In the genomic region with DNA sequence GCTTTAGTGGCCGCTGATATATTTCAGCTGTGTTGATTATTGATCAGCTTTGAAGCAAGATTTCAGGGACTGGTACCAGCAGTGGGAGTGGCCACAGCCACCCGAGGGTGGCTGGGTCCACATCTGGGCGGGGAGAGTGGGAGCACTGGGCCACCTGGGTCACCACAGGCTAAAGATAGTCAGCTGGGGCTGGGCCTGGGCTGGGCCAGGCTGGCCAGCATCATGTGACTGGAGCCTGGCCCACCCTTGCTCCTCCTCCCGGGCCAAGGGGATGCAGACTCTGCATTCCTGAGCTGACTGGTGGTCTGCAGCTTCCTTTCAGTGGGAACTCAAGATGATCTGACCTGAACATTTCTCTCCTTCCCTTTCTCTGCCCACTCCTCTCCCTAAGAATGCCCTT, we compare ENCODE assay signal across 15 cellular contexts. TPM values are rescaled to one million over a fixed set of nuclear protein-coding genes. Genes with fewer than 3 reads are reported as not detected.
A peak's percentile ranks its signal among the peaks of the same experiment; 100 is the strongest.
DNase-seq lines count a peak whose midpoint lies in the region; ATAC-seq, FAIRE-seq and TF ChIP-seq lines count a peak whose summit lies in the region.
"Had no signal": no experiment of that assay in that cellular context is flagged by ENCODE, and none has a peak within 500 bp of the region (broad histone marks: within the 10 kb centered on the region; RNA-seq: fewer than 3 reads in every experiment).

No MANE protein-coding gene starts in this region.

- peaks cover 69% of the 10 kb centered on the region for H3K36me3 Mint-ChIP-seq in activated T-cell treated with anti-CD3 and anti-CD28 coated beads, Interleukin-2, amount 50 U/mL, for 24 hours (ENCODE audit: low read depth)

- CTCF ChIA-PET in GM12878 (lab: Yijun Ruan, JAX): no interaction called here

- RAD21 ChIA-PET in GM12878 (lab: Charles Lee; ENCODE audit: unreplicated experiment): no interaction called here

- peak overlapping the region; percentile 44; the same call in 1 of the 2 replicates for H3K4me2 ChIP-seq in GM12878 (ENCODE audit: control insufficient read depth, insufficient read depth)

- no peak for TF ChIP-seq EP300 in GM12878 (IDR thresholded peaks at IDR 0.05; ENCODE audit: borderline replicate concordance in 1 of 2, control insufficient read depth in 1 of 2, low read depth in 2 of 2, low read length in 2 of 2)
- no peak for TF ChIP-seq EP300 in tibial nerve (IDR thresholded peaks at IDR 0.05)

- SMC1A ChIA-PET in GM12878 (lab: Charles Lee; ENCODE audit: uncharacterized antibody, unreplicated experiment): interaction anchor here (0.8 to 1.6 kb wide), 3 partner anchors 10 to 22 kb away, joined by 3 read pairs; no protein-coding TSS in a partner anchor

- POLR2A ChIA-PET in GM12878 (lab: Charles Lee): interaction anchor here (1.3 kb wide), 1 partner anchor 14 kb away, joined by 5 read pairs; no protein-coding TSS in a partner anchor

- TF ChIP-seq RAD21 in GM12878 (IDR thresholded peaks at IDR 0.05; ENCODE audit: insufficient read depth, low read depth, low read length): no peak

- no peaks in the 10 kb centered on the region for H3K27me3 Mint-ChIP-seq in activated T-cell treated with anti-CD3 and anti-CD28 coated beads, Interleukin-2, amount 50 U/mL, for 24 hours

- no peak for DNase-seq in activated T-cell treated with anti-CD3 and anti-CD28 coated beads, Interleukin-2, amount 50 U/mL, for 24 hours
- no peak for DNase-seq in activated T-cell treated with anti-CD3 and anti-CD28 coated beads, Interleukin-2, amount 50 U/mL, for 48 hours
- DNase-seq in GM12878 (ENCODE audit: low read depth, low spot score) (no peak), lower lobe of right lung (no peak), tibial nerve (ENCODE audit: low spot score in 2 of 2) (no peak), AG08395 (ENCODE audit: low spot score) (no peak), NCI-H510A (lab: John Stamatoyannopoulos, UW) (no peak)
- DNase-seq: activated gamma-delta T cell, colonic mucosa, Kasumi-1, NCI-H2227 treated with DMSO at 0.1 percent for 48 hours, sigmoid colon, WERI-Rb-1 had no signal

- ATAC-seq in GM12878 (peak; percentile 44), lower lobe of right lung (peak in 1 of 2 donors; percentile 31), GM18907 (IDR thresholded peaks at IDR 0.05; ENCODE audit: unreplicated experiment) (no peak)

- H3K27ac ChIP-seq in GM12878 (ENCODE audit: control insufficient read depth, insufficient read depth) (peak overlapping the region; percentile 45), lower lobe of right lung (peak overlapping the region; percentile 1), tibial nerve (peak overlapping the region in 3 of 4 donors; percentile 44 to 61 (median 51))
- H3K27ac ChIP-seq: colonic mucosa, WERI-Rb-1 had no signal

- H3K27ac Mint-ChIP-seq in activated T-cell treated with anti-CD3 and anti-CD28 coated beads, Interleukin-2, amount 50 U/mL, for 24 hours: peak overlapping the region; percentile 83

- H3K9me3 ChIP-seq in GM12878 (replicated peaks; ENCODE audit: control insufficient read depth, insufficient read depth, low read length) (no peaks in the 10 kb centered on the region), lower lobe of right lung (no peaks in the 10 kb centered on the region), tibial nerve (no peaks in the 10 kb centered on the region)
- H3K9me3 ChIP-seq: colonic mucosa, sigmoid colon had no signal

- peaks cover 16% of the 10 kb centered on the region for H4K20me1 ChIP-seq in GM12878 (ENCODE audit: control insufficient read depth, insufficient read depth)

- BruUV-seq in GM12878 (replicated peaks; lab: Mats Ljungman, UMichigan): no TSS peak

- H3K4me1 ChIP-seq in GM12878 (ENCODE audit: control insufficient read depth, insufficient read depth, low read length): peaks cover 49% of the 10 kb centered on the region
- peaks cover 72% of the 10 kb centered on the region for H3K4me1 ChIP-seq in lower lobe of right lung
- peaks cover 0 to 88% (median 54%) of the 10 kb centered on the region in 4 donors for H3K4me1 ChIP-seq in tibial nerve

- peaks cover 93% of the 10 kb centered on the region for H3K79me2 ChIP-seq in GM12878 (ENCODE audit: control insufficient read depth, insufficient read depth, low read length)

- H3K4me3 ChIP-seq in GM12878 (no peak overlapping the region), lower lobe of right lung (no peak overlapping the region), tibial nerve (no peak overlapping the region)
- H3K4me3 ChIP-seq: colonic mucosa, lung, sigmoid colon had no signal

- H3K27me3 ChIP-seq in GM12878 (replicated peaks in 1 of 2; ENCODE audit: control insufficient read depth in 2 of 2, insufficient read depth in 2 of 2, low read length in 1 of 2): no peaks in the 10 kb centered on the region
- no peaks in the 10 kb centered on the region for H3K27me3 ChIP-seq in lower lobe of right lung (ENCODE audit: low read depth)
- H3K27me3 ChIP-seq in tibial nerve: no peaks in the 10 kb centered on the region
- H3K27me3 ChIP-seq: colonic mucosa, sigmoid colon had no signal

- in situ Hi-C loops in GM12878 (cut with MboI): no loop called here

- H3K9ac ChIP-seq in GM12878 (ENCODE audit: control insufficient read depth, insufficient read depth, low read length): 0 out of 2 replicates have a peak overlapping the region, but pooled peaks have one; percentile 40

- intact Hi-C loops in GM12878 (cut with micrococcal nuclease; ENCODE audit: unreplicated experiment): no loop called here
- intact Hi-C loops in lower lobe of right lung (cut with DNase I): no loop called here

- FAIRE-seq in GM12878 (lab: Jason Lieb, UNC): no peak

- 61% methylated on average over 4 of the region's 4 CpGs for whole genome bisulfite sequencing in GM12878 (ENCODE audit: insufficient coverage, insufficient replicate concordance, low lambda C conversion rate, missing lambda C conversion rate)
- 41 to 43% methylated on average over 4 of the region's 4 CpGs for WGBS in tibial nerve, 2 donors

- H3K36me3 ChIP-seq in GM12878 (ENCODE audit: control insufficient read depth in 2 of 2, insufficient read depth in 2 of 2, low read length in 1 of 2) (peaks cover 2 to 6% of the 10 kb centered on the region in 2 experiments), lower lobe of right lung (no peaks in the 10 kb centered on the region), tibial nerve (no peaks in the 10 kb centered on the region)
- H3K36me3 ChIP-seq: colonic mucosa, sigmoid colon had no signal

- TF ChIP-seq CTCF in GM12878 (IDR thresholded peaks at IDR 0.05 in 2 of 3, conservative IDR thresholded peaks at IDR 0.05 in 1 of 3; ENCODE audit: control insufficient read depth in 2 of 3, extremely low read depth in 1 of 3, insufficient read depth in 1 of 3, low read depth in 3 of 3, low read length in 3 of 3) (no peak), lower lobe of right lung (IDR thresholded peaks at IDR 0.05) (no peak), tibial nerve (IDR thresholded peaks at IDR 0.05) (no peak)

- H3K4me1 Mint-ChIP-seq in activated T-cell treated with anti-CD3 and anti-CD28 coated beads, Interleukin-2, amount 50 U/mL, for 24 hours (ENCODE audit: low read depth): peaks cover 90% of the 10 kb centered on the region

- no peaks in the 10 kb centered on the region for H3K9me3 Mint-ChIP-seq in activated T-cell treated with anti-CD3 and anti-CD28 coated beads, Interleukin-2, amount 50 U/mL, for 24 hours

- no peak overlapping the region for H3K4me3 Mint-ChIP-seq in activated T-cell treated with anti-CD3 and anti-CD28 coated beads, Interleukin-2, amount 50 U/mL, for 24 hours

- no peak overlapping the region for H2AFZ ChIP-seq in GM12878 (ENCODE audit: control insufficient read depth, low read depth, low read length)

- TF ChIP-seq POLR2A in GM12878 (IDR thresholded peaks at IDR 0.05; ENCODE audit: low read depth, low read length): no peak
- TF ChIP-seq POLR2A in tibial nerve (IDR thresholded peaks at IDR 0.05): no peak

TF ChIP-seq in GM12878, 131 proteins besides CTCF, POLR2A, EP300 and RAD21:
- TF ChIP-seq, protein P1, sequence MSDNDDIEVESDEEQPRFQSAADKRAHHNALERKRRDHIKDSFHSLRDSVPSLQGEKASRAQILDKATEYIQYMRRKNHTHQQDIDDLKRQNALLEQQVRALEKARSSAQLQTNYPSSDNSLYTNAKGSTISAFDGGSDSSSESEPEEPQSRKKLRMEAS (IDR thresholded peaks at IDR 0.05; ENCODE audit: low read depth, low read length): no peak
- TF ChIP-seq TARDBP (IDR thresholded peaks at IDR 0.05; ENCODE audit: borderline replicate concordance) (no peak), RAD51 (IDR thresholded peaks at IDR 0.05) (0 out of 2 replicates have a peak, but pooled peaks have one; percentile 32)
- TF ChIP-seq, protein P2, sequence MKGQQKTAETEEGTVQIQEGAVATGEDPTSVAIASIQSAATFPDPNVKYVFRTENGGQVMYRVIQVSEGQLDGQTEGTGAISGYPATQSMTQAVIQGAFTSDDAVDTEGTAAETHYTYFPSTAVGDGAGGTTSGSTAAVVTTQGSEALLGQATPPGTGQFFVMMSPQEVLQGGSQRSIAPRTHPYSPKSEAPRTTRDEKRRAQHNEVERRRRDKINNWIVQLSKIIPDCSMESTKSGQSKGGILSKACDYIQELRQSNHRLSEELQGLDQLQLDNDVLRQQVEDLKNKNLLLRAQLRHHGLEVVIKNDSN (IDR thresholded peaks at IDR 0.05; ENCODE audit: borderline replicate concordance, extremely low read length, insufficient read depth, low read depth, low read length): peak; percentile 44
TF ChIP-seq in GM12878: peak in this region for 2.

RNA-seq across cellular contexts. Expression of a gene that starts 27.1 kb away (rescaled TPM):
- 116 and 118 TPM in 2 replicates for total RNA-seq in GM12878 (2013; cell fraction: nucleolus; rRNA removed)
- total RNA-seq in GM12878 (2014; rRNA removed): 54.0 and 63.2 TPM in 2 replicates
- total RNA-seq in GM12878 (2014; rRNA removed; fragmentation: Illumina TruSeq; extraction: Trizol): 59.8 and 63.1 TPM in 2 replicates
- total RNA-seq in GM12878 (2021): 219 and 227 TPM in 2 replicates
- 45.4 TPM for polyA plus RNA-seq in GM12878 (2011; ENCODE audit: low read depth)
- 30.0 and 58.4 TPM in 2 replicates for polyA plus RNA-seq in GM12878 (2011; rRNA removed)
- polyA plus RNA-seq in GM12878 (2011; cell fraction: cytosol; rRNA removed): 42.4 and 55.8 TPM in 2 replicates
- polyA plus RNA-seq in GM12878 (2011; cell fraction: nucleus; rRNA removed): 99.6 and 121 TPM in 2 replicates
- 57.6 and 61.3 TPM in 2 replicates for polyA plus RNA-seq in GM12878 (2012)
- 132 and 140 TPM in 2 replicates for polyA plus RNA-seq in GM12878 (2014; fragmentation: Illumina TruSeq; extraction: Trizol)
- polyA plus RNA-seq in GM12878 (2014; fragmentation: Nextera tagmentation; extraction: Ambion mirVana): 10 to 100 TPM; 22.6 to 39.3 TPM
- polyA plus RNA-seq in GM12878 (2014; rRNA removed): 83.7 and 90.5 TPM in 2 replicates
- polyA plus RNA-seq in GM12878 (2016; fragmentation: Nextera tagmentation; extraction: Ambion mirVana): 10 to 100 TPM; 30.0 to 34.3 TPM
- polyA minus RNA-seq in GM12878 (2011; rRNA and poly(A)+ RNA removed): 67.0 and 86.7 TPM in 2 replicates
- polyA minus RNA-seq in GM12878 (2011; cell fraction: cytosol; rRNA and poly(A)+ RNA removed): 44.5 and 48.9 TPM in 2 replicates
- polyA minus RNA-seq in GM12878 (2011; cell fraction: nucleus; rRNA and poly(A)+ RNA removed): 58.8 and 110 TPM in 2 replicates
- 143 TPM for total RNA-seq in lower lobe of right lung
- total RNA-seq in tibial nerve: 100 to 1,000 TPM; 114 to 166 (median 144) TPM

Comparison
In these comparisons a context has a peak if more than half of its experiments do, and no peak if none do; other contexts are left out.
1. H3K27ac ChIP-seq: peak in every context shown above with its lines; median percentile 51 in tibial nerve; 45 in GM12878; 1 in lower lobe of right lung.